Comparison of ENCODE assay signal across 1 cellular context in the genomic region with DNA sequence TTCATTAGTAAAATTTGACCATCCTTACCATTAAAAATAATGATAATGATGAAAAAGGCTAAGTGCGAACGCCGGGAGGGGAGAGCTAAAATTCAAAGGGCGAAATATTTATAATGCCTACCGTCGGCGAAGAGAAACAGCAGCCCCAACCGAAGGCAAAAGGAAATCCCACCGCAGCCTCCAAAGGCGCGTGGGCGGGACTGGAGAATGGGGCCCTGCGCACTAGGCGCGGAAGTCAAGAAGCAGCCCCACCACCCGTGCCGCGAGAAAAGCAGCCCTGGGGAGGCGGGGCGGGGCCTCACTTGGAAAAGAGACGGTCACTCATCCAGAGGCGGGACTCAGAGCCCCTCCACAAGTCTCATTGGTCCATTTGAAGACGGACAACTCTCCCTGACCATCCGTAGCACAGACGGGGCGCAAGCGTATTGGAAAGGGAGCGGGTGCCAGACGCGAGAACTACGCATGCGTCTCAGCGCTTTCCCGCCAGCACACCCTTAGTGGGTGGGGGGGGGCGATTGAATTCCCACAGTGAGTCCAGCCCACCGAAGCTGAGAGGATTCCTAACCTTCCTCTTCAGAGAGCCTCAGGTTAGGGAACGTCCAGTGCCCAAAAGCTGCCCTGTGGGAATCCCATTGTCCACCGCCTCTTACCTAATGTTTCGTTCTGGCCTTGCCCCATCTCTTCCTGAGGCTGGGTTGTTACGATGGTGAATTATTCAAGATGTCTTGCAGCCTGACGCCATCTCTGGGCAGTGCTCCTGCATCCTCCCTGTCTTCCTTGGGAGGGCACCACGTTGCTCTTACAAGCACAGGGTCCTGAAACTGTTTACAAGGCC.
A peak's percentile ranks its signal among the peaks of the same experiment; 100 is the strongest.
TF ChIP-seq lines count a peak whose summit lies in the region.

No MANE protein-coding gene starts in this region.

TF ChIP-seq in K562, 482 proteins besides CTCF, POLR2A, EP300 and RAD21 (continues in another document):
- TF ChIP-seq, protein P1, sequence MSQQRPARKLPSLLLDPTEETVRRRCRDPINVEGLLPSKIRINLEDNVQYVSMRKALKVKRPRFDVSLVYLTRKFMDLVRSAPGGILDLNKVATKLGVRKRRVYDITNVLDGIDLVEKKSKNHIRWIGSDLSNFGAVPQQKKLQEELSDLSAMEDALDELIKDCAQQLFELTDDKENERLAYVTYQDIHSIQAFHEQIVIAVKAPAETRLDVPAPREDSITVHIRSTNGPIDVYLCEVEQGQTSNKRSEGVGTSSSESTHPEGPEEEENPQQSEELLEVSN (IDR thresholded peaks at IDR 0.05; ENCODE audit: borderline replicate concordance in 1 of 2, extremely low read depth in 1 of 2, insufficient read depth in 1 of 2, insufficient read length in 1 of 2, low read depth in 1 of 2, low read length in 1 of 2, poor library complexity in 1 of 2, severe bottlenecking in 1 of 2), result peak; percentile 93
- TF ChIP-seq HCFC1 (IDR thresholded peaks at IDR 0.05; ENCODE audit: low read depth, low read length) (no peak), PHB2 (IDR thresholded peaks at IDR 0.05; ENCODE audit: low read depth) (no peak), TAF1 (IDR thresholded peaks at IDR 0.05; ENCODE audit: control insufficient read depth, extremely low read depth, insufficient read depth, low read length, severe bottlenecking) (peak; percentile 81), SOX6 (IDR thresholded peaks at IDR 0.05) (no peak), CREM (IDR thresholded peaks at IDR 0.05; ENCODE audit: low read depth) (peak; percentile 50), RB1 (IDR thresholded peaks at IDR 0.05; ENCODE audit: low read depth) (peak; percentile 98), MTA3 (IDR thresholded peaks at IDR 0.05; ENCODE audit: borderline replicate concordance) (peak; percentile 81; the same call in 1 of the 2 replicates), TARDBP (IDR thresholded peaks at IDR 0.05) (peak; percentile 51; the same call in 1 of the 2 replicates), ZNF354B (CRISPR knock-in tag; IDR thresholded peaks at IDR 0.05) (0 out of 2 replicates have a peak, but pooled peaks have one; percentile 13), ZNF561 (CRISPR knock-in tag; conservative IDR thresholded peaks at IDR 0.05) (0 out of 2 replicates have a peak, but pooled peaks have one; percentile 28), KLF6 (CRISPR knock-in tag; IDR thresholded peaks at IDR 0.05; ENCODE audit: borderline replicate concordance) (0 out of 2 replicates have a peak, but pooled peaks have one; percentile 3), TRIM28 (IDR thresholded peaks at IDR 0.05) (0 out of 2 replicates have a peak, but pooled peaks have one; percentile 18), EGR1 (conservative IDR thresholded peaks at IDR 0.05) (peak; percentile 97), NCOA1 (IDR thresholded peaks at IDR 0.05; ENCODE audit: low read depth) (no peak), SUPT5H (IDR thresholded peaks at IDR 0.05) (peak; percentile 78), MTA2 (IDR thresholded peaks at IDR 0.05; ENCODE audit: low read depth) (no peak), PPARD (CRISPR knock-in tag; IDR thresholded peaks at IDR 0.05) (0 out of 2 replicates have a peak, but pooled peaks have one; percentile 41), ZNF57 (CRISPR knock-in tag; IDR thresholded peaks at IDR 0.05) (no peak), SAP30 (IDR thresholded peaks at IDR 0.05; ENCODE audit: borderline replicate concordance, insufficient read depth, low read depth, low read length, poor library complexity, severe bottlenecking) (peak; percentile 10)
- TF ChIP-seq, protein P2, sequence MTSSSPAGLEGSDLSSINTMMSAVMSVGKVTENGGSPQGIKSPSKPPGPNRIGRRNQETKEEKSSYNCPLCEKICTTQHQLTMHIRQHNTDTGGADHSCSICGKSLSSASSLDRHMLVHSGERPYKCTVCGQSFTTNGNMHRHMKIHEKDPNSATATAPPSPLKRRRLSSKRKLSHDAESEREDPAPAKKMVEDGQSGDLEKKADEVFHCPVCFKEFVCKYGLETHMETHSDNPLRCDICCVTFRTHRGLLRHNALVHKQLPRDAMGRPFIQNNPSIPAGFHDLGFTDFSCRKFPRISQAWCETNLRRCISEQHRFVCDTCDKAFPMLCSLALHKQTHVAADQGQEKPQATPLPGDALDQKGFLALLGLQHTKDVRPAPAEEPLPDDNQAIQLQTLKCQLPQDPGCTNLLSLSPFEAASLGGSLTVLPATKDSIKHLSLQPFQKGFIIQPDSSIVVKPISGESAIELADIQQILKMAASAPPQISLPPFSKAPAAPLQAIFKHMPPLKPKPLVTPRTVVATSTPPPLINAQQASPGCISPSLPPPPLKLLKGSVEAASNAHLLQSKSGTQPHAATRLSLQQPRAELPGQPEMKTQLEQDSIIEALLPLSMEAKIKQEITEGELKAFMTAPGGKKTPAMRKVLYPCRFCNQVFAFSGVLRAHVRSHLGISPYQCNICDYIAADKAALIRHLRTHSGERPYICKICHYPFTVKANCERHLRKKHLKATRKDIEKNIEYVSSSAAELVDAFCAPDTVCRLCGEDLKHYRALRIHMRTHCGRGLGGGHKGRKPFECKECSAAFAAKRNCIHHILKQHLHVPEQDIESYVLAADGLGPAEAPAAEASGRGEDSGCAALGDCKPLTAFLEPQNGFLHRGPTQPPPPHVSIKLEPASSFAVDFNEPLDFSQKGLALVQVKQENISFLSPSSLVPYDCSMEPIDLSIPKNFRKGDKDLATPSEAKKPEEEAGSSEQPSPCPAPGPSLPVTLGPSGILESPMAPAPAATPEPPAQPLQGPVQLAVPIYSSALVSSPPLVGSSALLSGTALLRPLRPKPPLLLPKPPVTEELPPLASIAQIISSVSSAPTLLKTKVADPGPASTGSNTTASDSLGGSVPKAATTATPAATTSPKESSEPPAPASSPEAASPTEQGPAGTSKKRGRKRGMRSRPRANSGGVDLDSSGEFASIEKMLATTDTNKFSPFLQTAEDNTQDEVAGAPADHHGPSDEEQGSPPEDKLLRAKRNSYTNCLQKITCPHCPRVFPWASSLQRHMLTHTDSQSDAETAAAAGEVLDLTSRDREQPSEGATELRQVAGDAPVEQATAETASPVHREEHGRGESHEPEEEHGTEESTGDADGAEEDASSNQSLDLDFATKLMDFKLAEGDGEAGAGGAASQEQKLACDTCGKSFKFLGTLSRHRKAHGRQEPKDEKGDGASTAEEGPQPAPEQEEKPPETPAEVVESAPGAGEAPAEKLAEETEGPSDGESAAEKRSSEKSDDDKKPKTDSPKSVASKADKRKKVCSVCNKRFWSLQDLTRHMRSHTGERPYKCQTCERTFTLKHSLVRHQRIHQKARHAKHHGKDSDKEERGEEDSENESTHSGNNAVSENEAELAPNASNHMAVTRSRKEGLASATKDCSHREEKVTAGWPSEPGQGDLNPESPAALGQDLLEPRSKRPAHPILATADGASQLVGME (CRISPR knock-in tag; IDR thresholded peaks at IDR 0.05), result 0 out of 2 replicates have a peak, but pooled peaks have one; percentile 15
- TF ChIP-seq, protein P3, sequence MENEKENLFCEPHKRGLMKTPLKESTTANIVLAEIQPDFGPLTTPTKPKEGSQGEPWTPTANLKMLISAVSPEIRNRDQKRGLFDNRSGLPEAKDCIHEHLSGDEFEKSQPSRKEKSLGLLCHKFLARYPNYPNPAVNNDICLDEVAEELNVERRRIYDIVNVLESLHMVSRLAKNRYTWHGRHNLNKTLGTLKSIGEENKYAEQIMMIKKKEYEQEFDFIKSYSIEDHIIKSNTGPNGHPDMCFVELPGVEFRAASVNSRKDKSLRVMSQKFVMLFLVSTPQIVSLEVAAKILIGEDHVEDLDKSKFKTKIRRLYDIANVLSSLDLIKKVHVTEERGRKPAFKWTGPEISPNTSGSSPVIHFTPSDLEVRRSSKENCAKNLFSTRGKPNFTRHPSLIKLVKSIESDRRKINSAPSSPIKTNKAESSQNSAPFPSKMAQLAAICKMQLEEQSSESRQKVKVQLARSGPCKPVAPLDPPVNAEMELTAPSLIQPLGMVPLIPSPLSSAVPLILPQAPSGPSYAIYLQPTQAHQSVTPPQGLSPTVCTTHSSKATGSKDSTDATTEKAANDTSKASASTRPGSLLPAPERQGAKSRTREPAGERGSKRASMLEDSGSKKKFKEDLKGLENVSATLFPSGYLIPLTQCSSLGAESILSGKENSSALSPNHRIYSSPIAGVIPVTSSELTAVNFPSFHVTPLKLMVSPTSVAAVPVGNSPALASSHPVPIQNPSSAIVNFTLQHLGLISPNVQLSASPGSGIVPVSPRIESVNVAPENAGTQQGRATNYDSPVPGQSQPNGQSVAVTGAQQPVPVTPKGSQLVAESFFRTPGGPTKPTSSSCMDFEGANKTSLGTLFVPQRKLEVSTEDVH (IDR thresholded peaks at IDR 0.05; ENCODE audit: low read depth, partially characterized antibody), result peak; percentile 98
- TF ChIP-seq, protein P4, sequence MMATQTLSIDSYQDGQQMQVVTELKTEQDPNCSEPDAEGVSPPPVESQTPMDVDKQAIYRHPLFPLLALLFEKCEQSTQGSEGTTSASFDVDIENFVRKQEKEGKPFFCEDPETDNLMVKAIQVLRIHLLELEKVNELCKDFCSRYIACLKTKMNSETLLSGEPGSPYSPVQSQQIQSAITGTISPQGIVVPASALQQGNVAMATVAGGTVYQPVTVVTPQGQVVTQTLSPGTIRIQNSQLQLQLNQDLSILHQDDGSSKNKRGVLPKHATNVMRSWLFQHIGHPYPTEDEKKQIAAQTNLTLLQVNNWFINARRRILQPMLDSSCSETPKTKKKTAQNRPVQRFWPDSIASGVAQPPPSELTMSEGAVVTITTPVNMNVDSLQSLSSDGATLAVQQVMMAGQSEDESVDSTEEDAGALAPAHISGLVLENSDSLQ (IDR thresholded peaks at IDR 0.05), result peak; percentile 99
- TF ChIP-seq, protein P5, sequence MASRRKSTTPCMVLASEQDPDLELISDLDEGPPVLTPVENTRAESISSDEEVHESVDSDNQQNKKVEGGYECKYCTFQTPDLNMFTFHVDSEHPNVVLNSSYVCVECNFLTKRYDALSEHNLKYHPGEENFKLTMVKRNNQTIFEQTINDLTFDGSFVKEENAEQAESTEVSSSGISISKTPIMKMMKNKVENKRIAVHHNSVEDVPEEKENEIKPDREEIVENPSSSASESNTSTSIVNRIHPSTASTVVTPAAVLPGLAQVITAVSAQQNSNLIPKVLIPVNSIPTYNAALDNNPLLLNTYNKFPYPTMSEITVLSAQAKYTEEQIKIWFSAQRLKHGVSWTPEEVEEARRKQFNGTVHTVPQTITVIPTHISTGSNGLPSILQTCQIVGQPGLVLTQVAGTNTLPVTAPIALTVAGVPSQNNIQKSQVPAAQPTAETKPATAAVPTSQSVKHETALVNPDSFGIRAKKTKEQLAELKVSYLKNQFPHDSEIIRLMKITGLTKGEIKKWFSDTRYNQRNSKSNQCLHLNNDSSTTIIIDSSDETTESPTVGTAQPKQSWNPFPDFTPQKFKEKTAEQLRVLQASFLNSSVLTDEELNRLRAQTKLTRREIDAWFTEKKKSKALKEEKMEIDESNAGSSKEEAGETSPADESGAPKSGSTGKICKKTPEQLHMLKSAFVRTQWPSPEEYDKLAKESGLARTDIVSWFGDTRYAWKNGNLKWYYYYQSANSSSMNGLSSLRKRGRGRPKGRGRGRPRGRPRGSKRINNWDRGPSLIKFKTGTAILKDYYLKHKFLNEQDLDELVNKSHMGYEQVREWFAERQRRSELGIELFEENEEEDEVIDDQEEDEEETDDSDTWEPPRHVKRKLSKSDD (conservative IDR thresholded peaks at IDR 0.05; ENCODE audit: low read length), result no peak
- TF ChIP-seq, protein P6, sequence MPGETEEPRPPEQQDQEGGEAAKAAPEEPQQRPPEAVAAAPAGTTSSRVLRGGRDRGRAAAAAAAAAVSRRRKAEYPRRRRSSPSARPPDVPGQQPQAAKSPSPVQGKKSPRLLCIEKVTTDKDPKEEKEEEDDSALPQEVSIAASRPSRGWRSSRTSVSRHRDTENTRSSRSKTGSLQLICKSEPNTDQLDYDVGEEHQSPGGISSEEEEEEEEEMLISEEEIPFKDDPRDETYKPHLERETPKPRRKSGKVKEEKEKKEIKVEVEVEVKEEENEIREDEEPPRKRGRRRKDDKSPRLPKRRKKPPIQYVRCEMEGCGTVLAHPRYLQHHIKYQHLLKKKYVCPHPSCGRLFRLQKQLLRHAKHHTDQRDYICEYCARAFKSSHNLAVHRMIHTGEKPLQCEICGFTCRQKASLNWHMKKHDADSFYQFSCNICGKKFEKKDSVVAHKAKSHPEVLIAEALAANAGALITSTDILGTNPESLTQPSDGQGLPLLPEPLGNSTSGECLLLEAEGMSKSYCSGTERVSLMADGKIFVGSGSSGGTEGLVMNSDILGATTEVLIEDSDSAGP (CRISPR knock-in tag; IDR thresholded peaks at IDR 0.05), result peak; percentile 39; the same call in 1 of the 2 replicates
- TF ChIP-seq, protein P7, sequence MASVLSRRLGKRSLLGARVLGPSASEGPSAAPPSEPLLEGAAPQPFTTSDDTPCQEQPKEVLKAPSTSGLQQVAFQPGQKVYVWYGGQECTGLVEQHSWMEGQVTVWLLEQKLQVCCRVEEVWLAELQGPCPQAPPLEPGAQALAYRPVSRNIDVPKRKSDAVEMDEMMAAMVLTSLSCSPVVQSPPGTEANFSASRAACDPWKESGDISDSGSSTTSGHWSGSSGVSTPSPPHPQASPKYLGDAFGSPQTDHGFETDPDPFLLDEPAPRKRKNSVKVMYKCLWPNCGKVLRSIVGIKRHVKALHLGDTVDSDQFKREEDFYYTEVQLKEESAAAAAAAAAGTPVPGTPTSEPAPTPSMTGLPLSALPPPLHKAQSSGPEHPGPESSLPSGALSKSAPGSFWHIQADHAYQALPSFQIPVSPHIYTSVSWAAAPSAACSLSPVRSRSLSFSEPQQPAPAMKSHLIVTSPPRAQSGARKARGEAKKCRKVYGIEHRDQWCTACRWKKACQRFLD (CRISPR knock-in tag; IDR thresholded peaks at IDR 0.05), result peak; percentile 70
- TF ChIP-seq, protein P8, sequence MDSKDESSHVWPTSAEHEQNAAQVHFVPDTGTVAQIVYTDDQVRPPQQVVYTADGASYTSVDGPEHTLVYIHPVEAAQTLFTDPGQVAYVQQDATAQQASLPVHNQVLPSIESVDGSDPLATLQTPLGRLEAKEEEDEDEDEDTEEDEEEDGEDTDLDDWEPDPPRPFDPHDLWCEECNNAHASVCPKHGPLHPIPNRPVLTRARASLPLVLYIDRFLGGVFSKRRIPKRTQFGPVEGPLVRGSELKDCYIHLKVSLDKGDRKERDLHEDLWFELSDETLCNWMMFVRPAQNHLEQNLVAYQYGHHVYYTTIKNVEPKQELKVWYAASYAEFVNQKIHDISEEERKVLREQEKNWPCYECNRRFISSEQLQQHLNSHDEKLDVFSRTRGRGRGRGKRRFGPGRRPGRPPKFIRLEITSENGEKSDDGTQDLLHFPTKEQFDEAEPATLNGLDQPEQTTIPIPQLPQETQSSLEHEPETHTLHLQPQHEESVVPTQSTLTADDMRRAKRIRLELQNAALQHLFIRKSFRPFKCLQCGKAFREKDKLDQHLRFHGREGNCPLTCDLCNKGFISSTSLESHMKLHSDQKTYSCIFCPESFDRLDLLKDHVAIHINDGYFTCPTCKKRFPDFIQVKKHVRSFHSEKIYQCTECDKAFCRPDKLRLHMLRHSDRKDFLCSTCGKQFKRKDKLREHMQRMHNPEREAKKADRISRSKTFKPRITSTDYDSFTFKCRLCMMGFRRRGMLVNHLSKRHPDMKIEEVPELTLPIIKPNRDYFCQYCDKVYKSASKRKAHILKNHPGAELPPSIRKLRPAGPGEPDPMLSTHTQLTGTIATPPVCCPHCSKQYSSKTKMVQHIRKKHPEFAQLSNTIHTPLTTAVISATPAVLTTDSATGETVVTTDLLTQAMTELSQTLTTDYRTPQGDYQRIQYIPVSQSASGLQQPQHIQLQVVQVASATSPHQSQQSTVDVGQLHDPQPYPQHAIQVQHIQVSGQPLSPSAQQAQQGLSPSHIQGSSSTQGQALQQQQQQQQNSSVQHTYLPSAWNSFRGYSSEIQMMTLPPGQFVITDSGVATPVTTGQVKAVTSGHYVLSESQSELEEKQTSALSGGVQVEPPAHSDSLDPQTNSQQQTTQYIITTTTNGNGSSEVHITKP (IDR thresholded peaks at IDR 0.05; ENCODE audit: partially characterized antibody), result peak; percentile 81
